ENCODE assay signal across 8 cellular contexts in genomic region chr1:26225033-26225831, GRCh38. TPM values are rescaled to one million over a fixed set of nuclear protein-coding genes. Genes with fewer than 3 reads are reported as not detected.
DNase-seq lines count a peak whose midpoint lies in the region; ATAC-seq and TF ChIP-seq lines count a peak whose summit lies in the region.

No MANE protein-coding gene starts in this region.

- CTCF ChIA-PET in activated CD8-positive, alpha-beta T cell treated with anti-CD3 and anti-CD28 coated beads, Interleukin-2, amount 10 ng/mL, durations not matched to agents 7 days and 5 days (lab: Charles Lee): interaction anchor here (0.7 kb wide), 1 partner anchor 9 kb away, joined by 5 read pairs; the partner anchor contains the start of gene CEP85

- ATAC-seq in activated CD8-positive, alpha-beta T cell treated with anti-CD3 and anti-CD28 coated beads, Interleukin-2, amount 10 ng/mL, durations not matched to agents 7 days and 5 days: peak; percentile 81
- ATAC-seq in GM18861 (IDR thresholded peaks at IDR 0.05; ENCODE audit: unreplicated experiment): no peak
- no peak for ATAC-seq in HG03097 (IDR thresholded peaks at IDR 0.05; ENCODE audit: low FRiP score, unreplicated experiment)

- no peaks in the 10 kb centered on the region for H3K9me3 ChIP-seq in effector memory CD4-positive, alpha-beta T cell (ENCODE audit: control insufficient read depth, low read length)

- no peak overlapping the region for H3K27ac Mint-ChIP-seq in activated CD8-positive, alpha-beta T cell treated with anti-CD3 and anti-CD28 coated beads, Interleukin-2, amount 10 ng/mL, durations not matched to agents 7 days and 5 days

- no peak overlapping the region for H3K27ac ChIP-seq in effector memory CD4-positive, alpha-beta T cell (ENCODE audit: insufficient read depth, low read length, poor library complexity, severe bottlenecking)

- peak; percentile 32 for DNase-seq in GM06990 (ENCODE audit: extremely low read depth, insufficient read length)
- DNase-seq in activated CD8-positive, alpha-beta T cell treated with anti-CD3 and anti-CD28 coated beads, Interleukin-2, amount 10 ng/mL, durations not matched to agents 7 days and 5 days: peak; percentile 63
- peak; percentile 7 to 35 (median 15) for DNase-seq in effector memory CD4-positive, alpha-beta T cell
- DNase-seq in medulla oblongata (ENCODE audit: extremely low spot score): peak; percentile 53
- peak in 2 of 3 donors; percentile 12 to 45 for DNase-seq in stimulated activated CD4-positive, alpha-beta T cell treated with anti-CD3 and anti-CD28 coated beads, TNF-alpha, amount 100 ng/mL, for 48 hours (ENCODE audit: low read depth in 3 of 3)
- no peak for DNase-seq in NOMO-1 treated with DMSO at 0.1 percent for 48 hours (lab: John Stamatoyannopoulos, UW; ENCODE audit: unreplicated experiment)

- no peaks in the 10 kb centered on the region; the same call in 1 of the 2 replicates for H3K27me3 ChIP-seq in GM06990 (replicated peaks; ENCODE audit: control insufficient read depth, insufficient read depth, low read length)
- peaks cover 8% of the 10 kb centered on the region for H3K27me3 ChIP-seq in effector memory CD4-positive, alpha-beta T cell (replicated peaks; ENCODE audit: control insufficient read depth, insufficient read depth, low read length, poor library complexity, severe bottlenecking)

- H3K4me3 ChIP-seq in GM06990 (replicated peaks; ENCODE audit: low read depth, low read length): peak overlapping the region; percentile 39
- H3K4me3 ChIP-seq in effector memory CD4-positive, alpha-beta T cell (ENCODE audit: insufficient read depth, low read depth, low read length, poor library complexity, severe bottlenecking): peak overlapping the region; percentile 40

- H3K4me1 Mint-ChIP-seq in activated CD8-positive, alpha-beta T cell treated with anti-CD3 and anti-CD28 coated beads, Interleukin-2, amount 10 ng/mL, durations not matched to agents 7 days and 5 days (ENCODE audit: low read depth): peaks cover 11% of the 10 kb centered on the region

- peak overlapping the region; percentile 4 for H3K4me3 Mint-ChIP-seq in activated CD8-positive, alpha-beta T cell treated with anti-CD3 and anti-CD28 coated beads, Interleukin-2, amount 10 ng/mL, durations not matched to agents 7 days and 5 days

- POLR2A ChIA-PET in activated CD8-positive, alpha-beta T cell treated with anti-CD3 and anti-CD28 coated beads, Interleukin-2, amount 10 ng/mL, durations not matched to agents 7 days and 5 days (lab: Charles Lee): interaction anchor here (0.6 kb wide), 1 partner anchor 149 kb away, joined by 3 read pairs; no protein-coding TSS in a partner anchor

- H3K4me1 ChIP-seq in effector memory CD4-positive, alpha-beta T cell (ENCODE audit: control insufficient read depth, insufficient read depth, low read length, poor library complexity, severe bottlenecking): peaks cover 7% of the 10 kb centered on the region

- no peaks in the 10 kb centered on the region for H3K36me3 ChIP-seq in GM06990 (ENCODE audit: control insufficient read depth, insufficient read depth, low read length)
- H3K36me3 ChIP-seq in effector memory CD4-positive, alpha-beta T cell (ENCODE audit: control insufficient read depth, insufficient read depth, low read length): no peaks in the 10 kb centered on the region

- H3K36me3 Mint-ChIP-seq in activated CD8-positive, alpha-beta T cell treated with anti-CD3 and anti-CD28 coated beads, Interleukin-2, amount 10 ng/mL, durations not matched to agents 7 days and 5 days (ENCODE audit: low read depth): no peaks in the 10 kb centered on the region

- TF ChIP-seq CTCF in GM06990 (IDR thresholded peaks at IDR 0.05; ENCODE audit: insufficient read depth, low read length, poor library complexity, severe bottlenecking): no peak

- H3K27me3 Mint-ChIP-seq in activated CD8-positive, alpha-beta T cell treated with anti-CD3 and anti-CD28 coated beads, Interleukin-2, amount 10 ng/mL, durations not matched to agents 7 days and 5 days (ENCODE audit: low read depth): peaks cover 41% of the 10 kb centered on the region

- no peaks in the 10 kb centered on the region for H3K9me3 Mint-ChIP-seq in activated CD8-positive, alpha-beta T cell treated with anti-CD3 and anti-CD28 coated beads, Interleukin-2, amount 10 ng/mL, durations not matched to agents 7 days and 5 days (ENCODE audit: insufficient read depth)

RNA-seq across cellular contexts. Expression of gene CEP85, which starts 8.8 kb away (rescaled TPM):
- 10 to 100 TPM; 48.7 to 49.1 TPM for total RNA-seq in activated CD8-positive, alpha-beta T cell treated with anti-CD3 and anti-CD28 coated beads, Interleukin-2, amount 10 ng/mL, durations not matched to agents 7 days and 5 days

RNA-seq across cellular contexts. Expression of gene CATSPER4, which starts 34.8 kb away (rescaled TPM):
- not detected for total RNA-seq in activated CD8-positive, alpha-beta T cell treated with anti-CD3 and anti-CD28 coated beads, Interleukin-2, amount 10 ng/mL, durations not matched to agents 7 days and 5 days

RNA-seq across cellular contexts. Expression of gene CNKSR1, which starts 47.9 kb away (rescaled TPM):
- total RNA-seq in activated CD8-positive, alpha-beta T cell treated with anti-CD3 and anti-CD28 coated beads, Interleukin-2, amount 10 ng/mL, durations not matched to agents 7 days and 5 days: 1 to 10 TPM; 1.4 to 2.2 TPM

RNA-seq across cellular contexts. Expression of gene ZNF593OS, which starts 53.6 kb away (rescaled TPM):
- total RNA-seq in activated CD8-positive, alpha-beta T cell treated with anti-CD3 and anti-CD28 coated beads, Interleukin-2, amount 10 ng/mL, durations not matched to agents 7 days and 5 days: not detected

RNA-seq across cellular contexts. Expression of gene SH3BGRL3, which starts 54.7 kb away (rescaled TPM):
- 100 to 1,000 TPM; 795 to 814 TPM for total RNA-seq in activated CD8-positive, alpha-beta T cell treated with anti-CD3 and anti-CD28 coated beads, Interleukin-2, amount 10 ng/mL, durations not matched to agents 7 days and 5 days
